In the genomic region with DNA sequence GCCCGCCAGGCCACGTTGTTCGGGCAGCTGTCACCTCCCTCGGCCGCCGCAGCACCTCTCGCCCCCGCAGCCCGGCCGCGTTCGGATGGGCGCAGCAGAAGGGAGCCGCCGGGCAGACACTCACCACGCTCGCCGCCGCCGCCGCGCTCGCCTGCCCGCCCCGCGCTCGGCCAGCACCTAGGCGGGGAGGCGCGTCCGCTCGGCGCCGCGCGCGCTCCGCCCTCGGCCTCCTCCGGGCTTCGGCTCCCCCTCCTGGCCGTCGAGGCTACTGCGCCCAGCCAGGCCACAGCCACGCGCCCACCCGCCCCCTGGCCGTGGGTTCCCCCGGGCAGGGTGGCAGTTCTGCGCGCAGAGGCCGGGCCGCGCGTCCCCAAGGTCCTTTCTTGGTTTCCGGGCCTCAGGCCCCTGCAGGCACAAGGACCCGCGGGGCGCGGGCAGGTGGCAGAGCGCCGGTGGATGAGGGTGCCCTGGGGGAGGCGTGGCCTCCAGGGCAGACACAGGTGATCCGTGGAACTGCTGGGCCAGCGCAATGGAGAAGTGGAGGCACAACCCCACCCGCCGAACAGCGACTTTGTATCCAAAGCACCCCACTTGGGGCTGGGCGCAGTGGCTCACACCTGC, we compare ENCODE assay signal across 8 cellular contexts. TPM values are rescaled to one million over a fixed set of nuclear protein-coding genes. Genes with fewer than 3 reads are reported as not detected.
DNase-seq lines count a peak whose midpoint lies in the region; ATAC-seq and TF ChIP-seq lines count a peak whose summit lies in the region.

A gene (minus strand): TSS at position 189 of the 621 bp plus-strand sequence. CDS start 3,275 bp downstream, outside the sequence.

- no peaks in the 10 kb centered on the region for H3K27me3 Mint-ChIP-seq in neural crest cell (ENCODE audit: low read depth)

- peaks cover 15% of the 10 kb centered on the region for H3K4me1 Mint-ChIP-seq in neural crest cell

- WGBS in IMR-90 (ENCODE audit: extremely low coverage in 2 of 2, insufficient read length in 1 of 2), 2 experiments, result 0% methylated on average over 41 of the region's 69 CpGs; no CpG with 5 or more reads in 1 of the 2 experiments

- peak within 1 kb of the TSS; percentile 43; the same call in 1 of the 3 replicates for H2BK15ac ChIP-seq in IMR-90 (ENCODE audit: low read depth, low read length)

- intact Hi-C loops in IMR-90 (cut with micrococcal nuclease), result no loop called here

- H3K56ac ChIP-seq in IMR-90 (ENCODE audit: extremely low read depth, insufficient read depth, low read length), result peak within 1 kb of the TSS; percentile 38

- no peak within 1 kb of the TSS for H3K18ac ChIP-seq in IMR-90 (ENCODE audit: low read depth, low read length)

- H3K4me1 ChIP-seq in IMR-90 (ENCODE audit: control insufficient read depth, insufficient read depth, low read length) (peaks cover 11% of the 10 kb centered on the region), RWPE2 (ENCODE audit: insufficient read depth, poor library complexity, severe bottlenecking) (peaks cover 2% of the 10 kb centered on the region)

- H3K36me3 Mint-ChIP-seq in neural crest cell (ENCODE audit: low read depth), result no peaks in the 10 kb centered on the region

- ATAC-seq in GM21515 (IDR thresholded peaks at IDR 0.05; ENCODE audit: unreplicated experiment) (peak; percentile 52), IMR-90 (ENCODE audit: low read depth) (peak; percentile 73), RWPE2 (ENCODE audit: low read depth) (peak; percentile 46)

- H3K14ac ChIP-seq in IMR-90 (replicated peaks; ENCODE audit: low read depth, low read length), result peak within 1 kb of the TSS; percentile 87; the same call in 1 of the 2 replicates

- in situ Hi-C loops in IMR-90 (cut with MboI; ENCODE audit: low sequenced_read_pairs), result no loop called here

- TF ChIP-seq CTCF in IMR-90 (conservative IDR thresholded peaks at IDR 0.05; ENCODE audit: low read depth, low read length) (peak; percentile 85), RWPE2 (IDR thresholded peaks at IDR 0.05; ENCODE audit: poor library complexity, severe bottlenecking) (peak; percentile 92), foreskin fibroblast (IDR thresholded peaks at IDR 0.05; ENCODE audit: low read depth, low read length) (peak; percentile 40), neural crest cell (conservative IDR thresholded peaks at IDR 0.05) (peak; percentile 89)

- peaks cover 0 to 31% of the 10 kb centered on the region in 2 experiments; a peak in 3 of 4 replicates for H3K79me1 ChIP-seq in IMR-90 (ENCODE audit: low read depth in 1 of 2, low read length in 2 of 2)

- peaks cover 18% of the 10 kb centered on the region for H4K20me1 ChIP-seq in IMR-90 (ENCODE audit: insufficient read depth, low read length)

- peak within 1 kb of the TSS; percentile 95 for H2AK9ac ChIP-seq in IMR-90 (replicated peaks; ENCODE audit: low read depth, low read length, poor library complexity)

- dilution Hi-C loops in IMR-90 (cut with HindIII; ENCODE audit: low sequenced_read_pairs, unreplicated experiment), result no loop called here

- peaks cover 6% of the 10 kb centered on the region; the same call in 1 of the 2 replicates for H3K9me1 ChIP-seq in IMR-90 (ENCODE audit: insufficient read depth, low read length)

- H3K4me3 ChIP-seq in IMR-90 (ENCODE audit: insufficient read depth, low read depth, low read length) (peak within 1 kb of the TSS; percentile 61), RWPE2 (ENCODE audit: severe bottlenecking) (peak within 1 kb of the TSS; percentile 69), foreskin fibroblast (ENCODE audit: low read depth in 1 of 2, low read length in 2 of 2) (peak within 1 kb of the TSS; percentile 72 to 79)

- no peak for TF ChIP-seq POLR2A in IMR-90 (IDR thresholded peaks at IDR 0.05; ENCODE audit: low read depth, low read length)

- POLR2A ChIA-PET in IMR-90 (lab: Charles Lee; ENCODE audit: unreplicated experiment), result no interaction called here

- H3K27me3 ChIP-seq in IMR-90 (ENCODE audit: control insufficient read depth, insufficient read depth, low read length), result no peaks in the 10 kb centered on the region
- H3K27me3 ChIP-seq in RWPE2 (ENCODE audit: insufficient read depth, poor library complexity, severe bottlenecking), result no peaks in the 10 kb centered on the region

- peak within 1 kb of the TSS; percentile 92 for H3K27ac Mint-ChIP-seq in neural crest cell (ENCODE audit: unreplicated experiment)

- H4K8ac ChIP-seq in IMR-90 (ENCODE audit: low read depth in 2 of 2, low read length in 2 of 2), result peak within 1 kb of the TSS; percentile 35 to 71; a peak in 2 of 4 replicates

- H3K4me2 ChIP-seq in IMR-90 (ENCODE audit: low read depth, low read length), result peak within 1 kb of the TSS; percentile 96

- no TSS peak for BruUV-seq in IMR-90 (replicated peaks; lab: Mats Ljungman, UMichigan)

- H2AK5ac ChIP-seq in IMR-90 (ENCODE audit: low read depth, low read length), result peak within 1 kb of the TSS; percentile 90; the same call in 1 of the 2 replicates

- DNase-seq in DMS153 treated with DMSO at 0.1 percent for 48 hours (lab: John Stamatoyannopoulos, UW; ENCODE audit: unreplicated experiment), result peak; percentile 54
- peak; percentile 71 for DNase-seq in IMR-90
- DNase-seq in RWPE2 (ENCODE audit: low spot score), result no peak
- peak; percentile 95 for DNase-seq in activated effector memory CD4-positive, alpha-beta T cell treated with anti-CD3 and anti-CD28 coated beads, Interleukin-2, amount 50 U/mL, for 16 hours
- DNase-seq in foreskin fibroblast, result peak; percentile 71 to 93
- peak; percentile 89 for DNase-seq in neural crest cell (ENCODE audit: low read depth, low spot score)
- DNase-seq in substantia nigra (lab: John Stamatoyannopoulos, UW), result peak in 39 of 49 donors; percentile 17 to 87 (median 69)

- H2BK20ac ChIP-seq in IMR-90 (ENCODE audit: low read depth, low read length), result no peak within 1 kb of the TSS

- no peaks in the 10 kb centered on the region for H3K9me3 ChIP-seq in IMR-90 (ENCODE audit: control insufficient read depth, insufficient read depth, low read length)
- no peaks in the 10 kb centered on the region for H3K9me3 ChIP-seq in RWPE2 (ENCODE audit: severe bottlenecking)

- H3K9ac ChIP-seq in IMR-90 (ENCODE audit: low read depth, low read length), result peak within 1 kb of the TSS; percentile 84

- H3K23ac ChIP-seq in IMR-90 (ENCODE audit: low read depth, low read length), result peak within 1 kb of the TSS; percentile 63; the same call in 1 of the 2 replicates

- H3K27ac ChIP-seq in IMR-90 (ENCODE audit: insufficient read depth, low read length) (peak within 1 kb of the TSS; percentile 89), RWPE2 (ENCODE audit: poor library complexity, severe bottlenecking) (peak within 1 kb of the TSS; percentile 70), substantia nigra (ENCODE audit: low read depth, low read length, poor library complexity, severe bottlenecking) (peak within 1 kb of the TSS; percentile 68)

- H4K5ac ChIP-seq in IMR-90 (ENCODE audit: low read depth, low read length), result peak within 1 kb of the TSS; percentile 1; the same call in 1 of the 2 replicates

- no peaks in the 10 kb centered on the region for H3K9me3 Mint-ChIP-seq in neural crest cell

- TF ChIP-seq RAD21 in IMR-90 (IDR thresholded peaks at IDR 0.05; ENCODE audit: low read length), result peak; percentile 57

- 0 out of 2 replicates have a peak within 1 kb of the TSS, but pooled peaks have one; percentile 20 for H2BK120ac ChIP-seq in IMR-90 (ENCODE audit: low read depth, low read length)

- peak within 1 kb of the TSS; percentile 93 for H2AFZ ChIP-seq in IMR-90 (replicated peaks; ENCODE audit: low read length, poor library complexity)

- H3K4me3 Mint-ChIP-seq in neural crest cell, result peak within 1 kb of the TSS; percentile 98

- peak within 1 kb of the TSS; percentile 87 for H4K91ac ChIP-seq in IMR-90 (ENCODE audit: insufficient read depth, low read depth, low read length)

- peak within 1 kb of the TSS; percentile 70 for H2BK5ac ChIP-seq in IMR-90 (ENCODE audit: low read depth, low read length, poor library complexity, severe bottlenecking)

- CTCF ChIA-PET in IMR-90 (lab: Yijun Ruan, JAX), result interaction anchor here (0.6 kb wide), 1 partner anchor 37 kb away, joined by 3 read pairs; no protein-coding TSS in a partner anchor

- H3K36me3 ChIP-seq in IMR-90 (ENCODE audit: control insufficient read depth, insufficient read depth, low read length) (peaks cover 40% of the 10 kb centered on the region), RWPE2 (ENCODE audit: low read depth) (peaks cover 25% of the 10 kb centered on the region)

- H3K4ac ChIP-seq in IMR-90 (ENCODE audit: low read depth, low read length), result peak within 1 kb of the TSS; percentile 85

TF ChIP-seq in IMR-90, 13 proteins besides CTCF, POLR2A, EP300 and RAD21:
- TF ChIP-seq FOS (IDR thresholded peaks at IDR 0.05; ENCODE audit: low read depth, low read length), result no peak
- TF ChIP-seq, protein P1, sequence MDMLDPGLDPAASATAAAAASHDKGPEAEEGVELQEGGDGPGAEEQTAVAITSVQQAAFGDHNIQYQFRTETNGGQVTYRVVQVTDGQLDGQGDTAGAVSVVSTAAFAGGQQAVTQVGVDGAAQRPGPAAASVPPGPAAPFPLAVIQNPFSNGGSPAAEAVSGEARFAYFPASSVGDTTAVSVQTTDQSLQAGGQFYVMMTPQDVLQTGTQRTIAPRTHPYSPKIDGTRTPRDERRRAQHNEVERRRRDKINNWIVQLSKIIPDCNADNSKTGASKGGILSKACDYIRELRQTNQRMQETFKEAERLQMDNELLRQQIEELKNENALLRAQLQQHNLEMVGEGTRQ (IDR thresholded peaks at IDR 0.05; ENCODE audit: low read depth, low read length), result 0 out of 2 replicates have a peak, but pooled peaks have one; percentile 4
- peak; percentile 27; the same call in 1 of the 2 replicates for TF ChIP-seq BHLHE40 (IDR thresholded peaks at IDR 0.05; ENCODE audit: low read depth, low read length)
- TF ChIP-seq NFE2L2 (IDR thresholded peaks at IDR 0.05; ENCODE audit: low read depth, low read length), result no peak
- TF ChIP-seq CHD1 (IDR thresholded peaks at IDR 0.05; ENCODE audit: low read depth, low read length), result no peak
- no peak for TF ChIP-seq RCOR1 (IDR thresholded peaks at IDR 0.05; ENCODE audit: insufficient replicate concordance, low read length)
- peak; percentile 75 for TF ChIP-seq MXI1 (IDR thresholded peaks at IDR 0.05; ENCODE audit: borderline replicate concordance, low read depth, low read length)
- peak; percentile 86 for TF ChIP-seq MAZ (IDR thresholded peaks at IDR 0.05; ENCODE audit: borderline replicate concordance, low read depth, low read length)
- peak; percentile 35 for TF ChIP-seq SMC3 (IDR thresholded peaks at IDR 0.05; ENCODE audit: low read depth, low read length)

RNA-seq across cellular contexts. Expression of the gene that starts here (rescaled TPM):
- total RNA-seq in IMR-90 (2012; rRNA removed) (7.2 and 8.2 TPM in 2 replicates), neural crest cell (53.4 and 54.6 TPM in 2 replicates)
- 41.3 and 48.8 TPM in 2 replicates for polyA plus RNA-seq in IMR-90 (2012; rRNA removed)
- polyA plus RNA-seq in IMR-90 (2012; cell fraction: cytosol; rRNA removed), result 33.9 and 46.7 TPM in 2 replicates
- polyA plus RNA-seq in IMR-90 (2012; cell fraction: nucleus; rRNA removed; ENCODE audit: low replicate concordance), result 73.0 and 204 TPM in 2 replicates

Comparison
In these comparisons a context has a peak if more than half of its experiments do, and no peak if none do; other contexts are left out.
1. CTCF ChIP-seq: peak in every context shown above with its lines; median percentile 92 in RWPE2; 89 in neural crest cell; 85 in IMR-90; 40 in foreskin fibroblast.